In genomic region chr12:593396-593976, GRCh38 we compare ENCODE assay signal across 22 cellular contexts.
"Had no signal": no experiment of that assay in that cellular context is flagged by ENCODE, and none has a peak within 500 bp of the region (broad histone marks: within the 10 kb centered on the region; RNA-seq: fewer than 3 reads in every experiment).

No MANE protein-coding gene starts in this region.

- H3K4me1 Mint-ChIP-seq: activated naive CD8-positive, alpha-beta T cell treated with anti-CD3 and anti-CD28 coated beads, Interleukin-2, amount 10 ng/mL, durations not matched to agents 7 days and 5 days; central memory CD8-positive, alpha-beta T cell; immature natural killer cell had no signal

- H3K4me3 ChIP-seq: coronary artery, heart left ventricle, lung, testis, upper lobe of left lung had no signal

- H3K27ac Mint-ChIP-seq: activated CD4-positive, alpha-beta T cell treated with anti-CD3 and anti-CD28 coated beads, Interleukin-2, amount 10 ng/mL, durations not matched to agents 24 days and 14 days; activated CD8-positive, alpha-beta T cell treated with anti-CD3 and anti-CD28 coated beads for 36 hours; activated naive CD8-positive, alpha-beta T cell treated with anti-CD3 and anti-CD28 coated beads, Interleukin-2, amount 10 ng/mL, durations not matched to agents 7 days and 5 days; activated T-helper 2 cell treated with anti-CD3 and anti-CD28 coated beads, Interferon-gamma antibody, Interleukin-2, Interleukin-4, amounts not matched to agents 10 μg/mL and 5 μg/mL and 100 μg/mL, durations not matched to agents 14 hours and 24 hours and 36 hours; brain; immature natural killer cell; mesothelial cell of epicardium; progenitor cell of endocrine pancreas had no signal

- H3K27me3 ChIP-seq: heart left ventricle, testis, upper lobe of left lung had no signal

- ATAC-seq: activated CD8-positive, alpha-beta T cell treated with anti-CD3 and anti-CD28 coated beads for 36 hours; heart left ventricle; natural killer cell treated with Interleukin-12 subunit alpha and Interleukin-12 subunit beta and Interleukin-15 and Interleukin-18, amount 100 ng/mL, for 72 hours had no signal

- H3K4me3 Mint-ChIP-seq: activated CD4-positive, alpha-beta T cell treated with anti-CD3 and anti-CD28 coated beads, Interleukin-2, amount 10 ng/mL, durations not matched to agents 24 days and 14 days; activated CD8-positive, alpha-beta T cell treated with anti-CD3 and anti-CD28 coated beads for 36 hours; activated naive CD8-positive, alpha-beta T cell treated with anti-CD3 and anti-CD28 coated beads, Interleukin-2, amount 10 ng/mL, durations not matched to agents 7 days and 5 days; brain; central memory CD8-positive, alpha-beta T cell; immature natural killer cell; mesothelial cell of epicardium; natural killer cell treated with Interleukin-12 subunit alpha and Interleukin-12 subunit beta and Interleukin-15 and Interleukin-18, amount 100 ng/mL, for 72 hours had no signal

- H3K27ac ChIP-seq: coronary artery, upper lobe of left lung had no signal

- H3K36me3 Mint-ChIP-seq: brain; mesothelial cell of epicardium; natural killer cell treated with Interleukin-12 subunit alpha and Interleukin-12 subunit beta and Interleukin-15 and Interleukin-18, amount 100 ng/mL, for 72 hours had no signal

- H3K36me3 ChIP-seq: heart left ventricle, upper lobe of left lung had no signal

- H3K9me3 Mint-ChIP-seq: activated CD4-positive, alpha-beta T cell treated with anti-CD3 and anti-CD28 coated beads, Interleukin-2, amount 10 ng/mL, durations not matched to agents 24 days and 14 days; activated CD8-positive, alpha-beta T cell treated with anti-CD3 and anti-CD28 coated beads for 36 hours; central memory CD8-positive, alpha-beta T cell; immature natural killer cell had no signal

- H3K9me3 ChIP-seq: testis, upper lobe of left lung had no signal

- DNase-seq: activated CD4-positive, alpha-beta T cell treated with anti-CD3 and anti-CD28 coated beads, Interleukin-2, amount 10 ng/mL, durations not matched to agents 24 days and 14 days; activated CD8-positive, alpha-beta T cell treated with anti-CD3 and anti-CD28 coated beads for 36 hours; activated naive CD4-positive, alpha-beta T cell treated with Interleukin-2 at 50 U/mL for 16 hours; activated naive CD8-positive, alpha-beta T cell treated with anti-CD3 and anti-CD28 coated beads, Interleukin-2, amount 10 ng/mL, durations not matched to agents 7 days and 5 days; activated T-cell treated with anti-CD3 and anti-CD28 coated beads, Interleukin-2, amount 50 U/mL, for 1 hour; immature natural killer cell; small intestine; stimulated activated CD4-positive, alpha-beta T cell treated with anti-CD3 and anti-CD28 coated beads, Interleukin-15, amount 100 ng/mL, for 24 hours; stimulated activated CD4-positive, alpha-beta T cell treated with anti-CD3 and anti-CD28 coated beads, Interleukin-4, amount 100 ng/mL, for 1 hour; T-helper 1 cell; T-helper 9 cell; testis had no signal

- H3K27me3 Mint-ChIP-seq: activated CD8-positive, alpha-beta T cell treated with anti-CD3 and anti-CD28 coated beads for 36 hours; central memory CD8-positive, alpha-beta T cell; natural killer cell treated with Interleukin-12 subunit alpha and Interleukin-12 subunit beta and Interleukin-15 and Interleukin-18, amount 100 ng/mL, for 72 hours had no signal
